ENCODE assay signal across 10 cellular contexts in the genomic region with DNA sequence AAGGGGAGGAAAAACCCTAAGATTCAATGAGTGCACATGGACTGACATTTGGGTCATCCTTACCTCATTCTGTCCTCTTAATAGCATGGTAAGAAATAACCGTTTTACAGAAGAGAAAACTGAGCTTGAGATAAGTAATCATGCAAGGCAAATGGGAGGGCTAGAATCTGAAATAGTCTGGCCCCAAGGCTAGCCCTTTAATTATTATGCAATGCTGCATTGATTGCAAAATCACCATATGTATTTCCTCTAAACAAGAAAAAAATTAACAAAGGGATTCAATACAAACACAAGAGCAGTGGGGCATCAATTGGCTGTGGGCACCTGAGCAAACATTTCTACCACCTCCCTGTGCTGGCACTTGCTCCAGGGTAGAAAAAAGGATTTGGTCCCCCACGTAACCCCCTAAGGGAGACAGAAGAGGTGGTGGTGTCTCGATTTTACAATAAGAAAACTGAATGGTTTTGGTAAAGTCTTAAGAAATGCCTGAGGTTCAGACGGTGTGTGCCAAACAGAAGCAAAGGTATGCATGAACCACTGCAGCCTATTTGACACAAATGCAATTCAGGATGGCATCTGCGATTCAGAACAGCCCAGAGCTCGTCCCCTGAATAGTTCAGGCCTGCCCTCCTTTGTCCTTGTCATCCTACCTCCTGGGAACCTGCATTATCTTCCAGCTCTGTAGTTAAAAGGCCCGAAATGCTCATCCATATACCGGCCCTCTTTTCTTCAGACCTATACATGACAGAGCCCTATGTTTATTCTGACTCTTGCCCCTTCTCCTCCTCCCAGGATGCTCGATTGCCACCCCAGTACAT. TPM values are rescaled to one million over a fixed set of nuclear protein-coding genes. Genes with fewer than 3 reads are reported as not detected.
A peak's percentile ranks its signal among the peaks of the same experiment; 100 is the strongest.
DNase-seq lines count a peak whose midpoint lies in the region; ATAC-seq and TF ChIP-seq lines count a peak whose summit lies in the region.
"Had no signal": no experiment of that assay in that cellular context is flagged by ENCODE, and none has a peak within 500 bp of the region (broad histone marks: within the 10 kb centered on the region; RNA-seq: fewer than 3 reads in every experiment).

No MANE protein-coding gene starts in this region.

- intact Hi-C loops in tibial artery (cut with DNase I; ENCODE audit: low total_unique reads), result no loop called here

- H3K27ac ChIP-seq in SJCRH30 (no peak overlapping the region), tibial artery (no peak overlapping the region)

- no peaks in the 10 kb centered on the region for H3K27me3 ChIP-seq in SJCRH30
- no peaks in the 10 kb centered on the region for H3K27me3 ChIP-seq in tibial artery

- DNase-seq in AG20443 (ENCODE audit: low spot score) (peak; percentile 24), NOMO-1 treated with dmso at 0.1 percent for 144 hours (lab: John Stamatoyannopoulos, UW; ENCODE audit: unreplicated experiment) (peak; percentile 38), fibroblast of peridontal ligament (ENCODE audit: extremely low read depth) (peak; percentile 78), SJCRH30 (no peak), dedifferentiated amniotic fluid mesenchymal stem cell (ENCODE audit: extremely low spot score) (no peak), tibial artery (no peak), AG08396 (ENCODE audit: low spot score) (no peak)
- DNase-seq: T1000 had no signal

- TF ChIP-seq CTCF in tibial artery (IDR thresholded peaks at IDR 0.05), result no peak

- H3K9me3 ChIP-seq in SJCRH30 (replicated peaks), result no peaks in the 10 kb centered on the region; the same call in 1 of the 2 replicates
- no peaks in the 10 kb centered on the region for H3K9me3 ChIP-seq in tibial artery

- H3K36me3 ChIP-seq in SJCRH30 (no peaks in the 10 kb centered on the region), tibial artery (no peaks in the 10 kb centered on the region)

- ATAC-seq in GM19043 (IDR thresholded peaks at IDR 0.05; ENCODE audit: low read depth, unreplicated experiment), result peak; percentile 40

- no peak overlapping the region for H3K4me3 ChIP-seq in SJCRH30
- no peak overlapping the region for H3K4me3 ChIP-seq in tibial artery
- H3K4me3 ChIP-seq: lung had no signal

- no peaks in the 10 kb centered on the region for H3K4me1 ChIP-seq in SJCRH30
- H3K4me1 ChIP-seq in tibial artery, result peaks cover 0 to 23% (median 6%) of the 10 kb centered on the region in 4 donors

RNA-seq across cellular contexts. Expression of a gene that starts 23.6 kb away (rescaled TPM):
- 23.2 and 27.9 TPM in 2 replicates for total RNA-seq in SJCRH30 (2014; rRNA removed; shearing (Covaris generic))

Comparison
In these comparisons a context has a peak if more than half of its experiments do, and no peak if none do; other contexts are left out.
1. DNase-seq: peak in AG20443 (single experiment), NOMO-1 treated with dmso at 0.1 percent for 144 hours (single experiment) and fibroblast of peridontal ligament (single experiment); none in SJCRH30 (0 of 2), dedifferentiated amniotic fluid mesenchymal stem cell (single experiment), tibial artery (0 of 2) and AG08396 (single experiment).